8 cellular contexts compared by ENCODE assay signal in the genomic region with DNA sequence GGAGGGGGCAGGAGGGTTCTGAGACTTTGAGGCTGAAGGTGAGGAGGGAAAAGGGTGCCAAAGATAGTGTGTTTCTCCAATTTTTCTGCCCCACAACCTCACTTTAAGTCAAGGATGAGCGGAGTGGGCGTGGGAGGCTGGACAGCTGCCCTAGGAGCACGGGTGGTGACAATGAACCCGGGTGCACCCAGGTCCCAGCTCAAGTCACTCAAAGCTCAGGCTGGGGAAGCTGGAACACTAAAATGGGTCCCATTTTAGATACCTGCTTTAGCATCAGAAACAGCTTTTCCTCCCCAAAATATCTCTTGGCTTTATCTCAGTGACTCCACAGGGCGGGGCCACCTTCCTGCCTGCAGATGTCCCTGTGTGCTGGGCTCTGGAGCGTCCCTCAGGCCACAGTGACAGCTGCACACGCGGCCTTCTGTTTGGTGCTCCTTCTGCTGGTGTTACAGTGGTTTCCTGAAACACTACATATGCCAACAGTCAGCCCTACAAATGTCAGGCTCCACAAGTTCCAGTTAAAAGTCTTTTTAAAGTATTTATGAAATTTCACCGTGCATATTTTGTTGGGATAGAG. TPM values are rescaled to one million over a fixed set of nuclear protein-coding genes. Genes with fewer than 3 reads are reported as not detected.
DNase-seq lines count a peak whose midpoint lies in the region; ATAC-seq, FAIRE-seq and TF ChIP-seq lines count a peak whose summit lies in the region.

No MANE protein-coding gene starts in this region.

- peak overlapping the region; percentile 64 for H3K4me3 Mint-ChIP-seq in nephron progenitor cell

- TF ChIP-seq EP300 in K562 (IDR thresholded peaks at IDR 0.05; ENCODE audit: low read length) = no peak

- H3K4me3 ChIP-seq in K562 = no peak overlapping the region
- H3K4me3 ChIP-seq in HAP-1 = no peak overlapping the region

- TF ChIP-seq POLR2A in K562 (conservative IDR thresholded peaks at IDR 0.05) = no peak

- H3K79me2 ChIP-seq in K562 (ENCODE audit: control insufficient read depth, insufficient read depth, low read length) = no peaks in the 10 kb centered on the region

- no peak overlapping the region for H3K4me2 ChIP-seq in K562 (ENCODE audit: insufficient read depth, low read length)

- DNase-seq in SIG-M5 treated with dmso at 0.1 percent for 504 hours (lab: John Stamatoyannopoulos, UW; ENCODE audit: unreplicated experiment) (peak; percentile 61), SIG-M5 (lab: John Stamatoyannopoulos, UW) (no peak), NCI-H345 treated with DMSO at 0.1 percent for 48 hours (lab: John Stamatoyannopoulos, UW; ENCODE audit: unreplicated experiment) (peak; percentile 1), K562 (ENCODE audit: extremely low read depth in 1 of 4, low spot score in 3 of 4) (peak in 1 of 4 experiments; percentile 9), nephron progenitor cell (no peak), NCI-H446 treated with DMSO at 0.1 percent for 48 hours (lab: John Stamatoyannopoulos, UW) (no peak), HAP-1 (ENCODE audit: low spot score in 2 of 2) (no peak)

- H3K27me3 ChIP-seq in K562 (ENCODE audit: control insufficient read depth in 2 of 2, insufficient read depth in 2 of 2, low read length in 2 of 2) (peaks cover 0 to 4% of the 10 kb centered on the region in 2 experiments; a peak in 2 of 5 replicates), HAP-1 (ENCODE audit: low read depth) (no peaks in the 10 kb centered on the region)

- peak in 1 of 2 experiments; percentile 14; a peak in 1 of 4 replicates for TF ChIP-seq RAD21 in K562 (CRISPR knock-in tag; conservative IDR thresholded peaks at IDR 0.05 in 1 of 2, IDR thresholded peaks at IDR 0.05 in 1 of 2)

- no peaks in the 10 kb centered on the region for H3K36me3 Mint-ChIP-seq in nephron progenitor cell (ENCODE audit: low read depth)

- H3K27ac ChIP-seq in K562 (ENCODE audit: extremely low read depth, low read depth, low read length) = no peak overlapping the region

- H3K9me3 ChIP-seq in K562 (replicated peaks; ENCODE audit: control insufficient read depth, insufficient read depth, low read depth, low read length) (no peaks in the 10 kb centered on the region), HAP-1 (no peaks in the 10 kb centered on the region)

- H3K27ac Mint-ChIP-seq in nephron progenitor cell = no peak overlapping the region

- whole genome bisulfite sequencing in K562 (ENCODE audit: insufficient coverage, low coverage, missing lambda C conversion rate) = 3% methylated on average over 9 of the region's 9 CpGs

- no peaks in the 10 kb centered on the region for H3K9me1 ChIP-seq in K562 (ENCODE audit: control insufficient read depth, insufficient read depth, low read length)

- peaks cover 4% of the 10 kb centered on the region for H3K9me3 Mint-ChIP-seq in nephron progenitor cell

- H2AFZ ChIP-seq in K562 (ENCODE audit: low read depth, low read length) = no peak overlapping the region

- H4K20me1 ChIP-seq in K562 (replicated peaks; ENCODE audit: control insufficient read depth, insufficient read depth, low read length) = no peaks in the 10 kb centered on the region

- FAIRE-seq in K562 (lab: Jason Lieb, UNC) = no peak

- intact Hi-C loops in K562 (cut with micrococcal nuclease) = no loop called here

- TF ChIP-seq CTCF in K562 (IDR thresholded peaks at IDR 0.05 in 2 of 3, conservative IDR thresholded peaks at IDR 0.05 in 1 of 3; ENCODE audit: insufficient read depth in 2 of 3, low read depth in 1 of 3, low read length in 3 of 3) (no peak), nephron progenitor cell (IDR thresholded peaks at IDR 0.05) (no peak)

- no TSS peak for BruUV-seq in K562 (replicated peaks; lab: Mats Ljungman, UMichigan)

- CTCF ChIA-PET in K562 (lab: Yijun Ruan, JAX; ENCODE audit: low intra/inter-chr PET ratio) = no interaction called here

- peak; percentile 78; the same call in 2 of the 3 replicates for ATAC-seq in K562
- ATAC-seq in GM19395 (IDR thresholded peaks at IDR 0.05; ENCODE audit: unreplicated experiment) = no peak

- in situ Hi-C loops in K562 (cut with MboI) = no loop called here
- in situ Hi-C loops in HAP-1 (cut with MboI; ENCODE audit: low sequenced_read_pairs) = no loop called here

- H3K27me3 Mint-ChIP-seq in nephron progenitor cell (ENCODE audit: low read depth, poor library complexity) = peaks cover 68% of the 10 kb centered on the region

- peaks cover 23% of the 10 kb centered on the region for H3K4me1 Mint-ChIP-seq in nephron progenitor cell

- no peaks in the 10 kb centered on the region for H3K36me3 ChIP-seq in K562 (ENCODE audit: control insufficient read depth, insufficient read depth, low read length)
- no peaks in the 10 kb centered on the region for H3K36me3 ChIP-seq in HAP-1 (replicated peaks)

- no peaks in the 10 kb centered on the region for H3K4me1 ChIP-seq in K562 (replicated peaks in 1 of 2; ENCODE audit: control insufficient read depth in 2 of 2, insufficient read depth in 2 of 2, low read length in 2 of 2)
- peaks cover 4% of the 10 kb centered on the region for H3K4me1 ChIP-seq in HAP-1

- POLR2A ChIA-PET in K562 (lab: Yijun Ruan, JAX) = no interaction called here

- H3K9ac ChIP-seq in K562 (ENCODE audit: insufficient read depth in 1 of 2, low read depth in 2 of 2, low read length in 2 of 2) = no peak overlapping the region

TF ChIP-seq in K562, 482 proteins besides CTCF, POLR2A, EP300 and RAD21:
- no peak for TF ChIP-seq MAZ (CRISPR knock-in tag; conservative IDR thresholded peaks at IDR 0.05 in 1 of 2, IDR thresholded peaks at IDR 0.05 in 1 of 2)
- no peak for TF ChIP-seq NR0B1 (IDR thresholded peaks at IDR 0.05; ENCODE audit: partially characterized antibody)
- no peak for TF ChIP-seq GATAD2A (IDR thresholded peaks at IDR 0.05)
- TF ChIP-seq KDM4B (IDR thresholded peaks at IDR 0.05; ENCODE audit: borderline replicate concordance in 2 of 2, low read depth in 1 of 2) = no peak
- TF ChIP-seq, protein P1, sequence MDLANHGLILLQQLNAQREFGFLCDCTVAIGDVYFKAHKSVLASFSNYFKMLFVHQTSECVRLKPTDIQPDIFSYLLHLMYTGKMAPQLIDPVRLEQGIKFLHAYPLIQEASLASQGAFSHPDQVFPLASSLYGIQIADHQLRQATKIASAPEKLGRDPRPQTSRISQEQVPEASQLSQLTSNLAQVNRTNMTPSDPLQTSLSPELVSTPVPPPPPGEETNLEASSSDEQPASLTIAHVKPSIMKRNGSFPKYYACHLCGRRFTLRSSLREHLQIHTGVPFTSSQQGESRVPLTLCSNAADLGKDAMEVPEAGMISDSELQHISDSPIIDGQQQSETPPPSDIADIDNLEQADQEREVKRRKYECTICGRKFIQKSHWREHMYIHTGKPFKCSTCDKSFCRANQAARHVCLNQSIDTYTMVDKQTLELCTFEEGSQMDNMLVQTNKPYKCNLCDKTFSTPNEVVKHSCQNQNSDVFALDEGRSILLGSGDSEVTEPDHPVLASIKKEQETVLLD (IDR thresholded peaks at IDR 0.05) = no peak
- TF ChIP-seq STAT6 (CRISPR knock-in tag; IDR thresholded peaks at IDR 0.05) = no peak
TF ChIP-seq in K562: peak in this region for 0.

RNA-seq across cellular contexts. Expression of gene MBP, which starts 1.4 kb away (rescaled TPM):
- not detected in 2 replicates for total RNA-seq in K562 (2011; cell fraction: chromatin; rRNA removed; ENCODE audit: low replicate concordance)
- not detected in 2 replicates for total RNA-seq in K562 (2011; cell fraction: nucleolus; rRNA removed)
- not detected in 2 replicates for total RNA-seq in K562 (2011; cell fraction: nucleoplasm; rRNA removed)
- not detected in 2 replicates for total RNA-seq in K562 (2014; rRNA removed)
- not detected in 2 replicates for total RNA-seq in K562 (2014; rRNA removed; fragmentation: Illumina TruSeq; extraction: Trizol)
- not detected in 2 replicates for total RNA-seq in K562 (2015; rRNA removed; fragmentation: Illumina TruSeq; extraction: Trizol)
- 0.09 and 0.34 TPM in 2 replicates for total RNA-seq in K562 (2021)
- polyA plus RNA-seq in K562 (2011; rRNA removed) = not detected in 2 replicates
- not detected in 2 replicates for polyA plus RNA-seq in K562 (2011; cell fraction: cytosol; rRNA removed)
- not detected in 2 replicates for polyA plus RNA-seq in K562 (2011; cell fraction: nucleus; rRNA removed)
- 0.08 TPM in 1 of 2 replicates, not detected in the other for polyA plus RNA-seq in K562 (2012)
- polyA plus RNA-seq in K562 (2014; fragmentation: Illumina TruSeq; extraction: Trizol) = not detected in 2 replicates
- not detected for polyA plus RNA-seq in K562 (2014; fragmentation: Nextera tagmentation; extraction: Ambion mirVana)
- not detected in 2 replicates for polyA plus RNA-seq in K562 (2014; rRNA removed)
- polyA minus RNA-seq in K562 (2011; rRNA and poly(A)+ RNA removed) = not detected in 2 replicates
- polyA minus RNA-seq in K562 (2011; cell fraction: cytosol; rRNA and poly(A)+ RNA removed) = 1.9 TPM in 1 of 2 replicates, not detected in the other
- not detected in 2 replicates for polyA minus RNA-seq in K562 (2011; cell fraction: nucleus; rRNA and poly(A)+ RNA removed)

Comparison
In these comparisons a context has a peak if more than half of its experiments do, and no peak if none do; other contexts are left out.
1. DNase-seq: peak in SIG-M5 treated with dmso at 0.1 percent for 504 hours (single experiment) and NCI-H345 treated with DMSO at 0.1 percent for 48 hours (single experiment); none in SIG-M5 (single experiment), nephron progenitor cell (single experiment), NCI-H446 treated with DMSO at 0.1 percent for 48 hours (single experiment) and HAP-1 (0 of 2).